In the genomic region with DNA sequence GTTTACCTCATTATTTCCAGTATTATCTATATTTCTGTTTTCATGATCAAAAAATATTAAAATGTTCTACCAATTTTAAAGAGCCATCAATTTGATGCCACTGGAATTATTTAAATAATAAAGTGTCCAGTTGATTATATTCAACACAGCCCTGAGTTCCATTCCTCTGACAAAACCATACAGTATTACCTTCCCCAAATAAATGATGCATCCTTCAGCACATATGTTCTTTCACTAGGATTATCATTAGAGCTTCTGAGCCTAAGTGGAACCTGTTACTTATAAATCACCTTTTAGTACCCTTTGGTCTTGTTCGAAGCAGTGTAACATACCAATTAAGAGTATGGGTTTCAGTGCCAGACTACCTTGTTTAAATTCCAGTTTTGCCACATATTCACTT, we compare ENCODE assay signal across 26 cellular contexts.
"Had no signal": no experiment of that assay in that cellular context is flagged by ENCODE, and none has a peak within 500 bp of the region (broad histone marks: within the 10 kb centered on the region; RNA-seq: fewer than 3 reads in every experiment).

No MANE protein-coding gene starts in this region.

- H3K4me1 ChIP-seq: neural progenitor cell, parathyroid adenoma, right atrium auricular region, stomach, testis, thyroid gland, upper lobe of left lung, vagina had no signal

- H3K27me3 ChIP-seq: neural progenitor cell, neutrophil, right atrium auricular region, right lobe of liver, stomach, testis, thyroid gland, transverse colon, upper lobe of left lung, vagina had no signal

- H3K9me3 ChIP-seq: left ventricle myocardium inferior, neutrophil, right atrium auricular region, right lobe of liver, stomach, testis, thyroid gland, transverse colon, upper lobe of left lung, vagina had no signal

- ATAC-seq: natural killer cell; stimulated activated naive B cell treated with anti-CD40 and anti-IgM and Interleukin-4, amounts not matched to agents 10 μg/mL and 1 μg/mL and 100 μg/mL, for 72 hours; stimulated activated naive CD8-positive, alpha-beta T cell treated with anti-CD3 and anti-CD28 coated beads, Interleukin-15, Interleukin-2, amounts not matched to agents 100 U/mL and 50 U/mL, for 24 hours had no signal

- H3K27ac ChIP-seq: left ventricle myocardium inferior, neural progenitor cell, neutrophil, parathyroid adenoma, right atrium auricular region, right lobe of liver, skin epidermis, stomach, testis, thyroid gland, transverse colon, upper lobe of left lung, vagina had no signal

- H3K36me3 ChIP-seq: left ventricle myocardium inferior, neural progenitor cell, neutrophil, right atrium auricular region, right lobe of liver, thyroid gland, transverse colon, vagina had no signal

- H3K9ac ChIP-seq: neural progenitor cell, parathyroid adenoma had no signal

- H2AFZ ChIP-seq: neural progenitor cell, parathyroid adenoma had no signal

- DNase-seq: islet precursor cell; left ventricle myocardium inferior; mesendoderm; naive B cell; natural killer cell; nephron progenitor cell; occipital lobe; right lobe of liver; stimulated activated CD4-positive, alpha-beta T cell treated with anti-CD3 and anti-CD28 coated beads, Interleukin-12 subunit alpha, Interleukin-12 subunit beta, amount 100 ng/mL, for 4 hours; stimulated activated CD4-positive, alpha-beta T cell treated with anti-CD3 and anti-CD28 coated beads, Interleukin-15, amount 100 ng/mL, for 24 hours; stimulated activated CD4-positive, alpha-beta T cell treated with anti-CD3 and anti-CD28 coated beads, Interleukin-2, amount 100 ng/mL, for 24 hours; stimulated activated CD4-positive, alpha-beta T cell treated with anti-CD3 and anti-CD28 coated beads, Interleukin-4, amount 100 ng/mL, for 1 hour; stimulated activated naive B cell treated with anti-CD40 and anti-IgM and Interleukin-4, amounts not matched to agents 10 μg/mL and 1 μg/mL and 100 μg/mL, for 72 hours; stimulated activated naive CD8-positive, alpha-beta T cell treated with anti-CD3 and anti-CD28 coated beads, Interleukin-15, Interleukin-2, amounts not matched to agents 100 U/mL and 50 U/mL, for 24 hours; stomach; testis; thyroid gland; transverse colon; upper lobe of left lung had no signal

- H3K4me3 ChIP-seq: left ventricle myocardium inferior, lung, neural progenitor cell, right atrium auricular region, right lobe of liver, skin epidermis, stomach, testis, thyroid gland, transverse colon, upper lobe of left lung, vagina had no signal

- H3K79me2 ChIP-seq: parathyroid adenoma had no signal

- H3K4me2 ChIP-seq: neural progenitor cell had no signal
